Comparison of ENCODE assay signal across 8 cellular contexts in the genomic region with DNA sequence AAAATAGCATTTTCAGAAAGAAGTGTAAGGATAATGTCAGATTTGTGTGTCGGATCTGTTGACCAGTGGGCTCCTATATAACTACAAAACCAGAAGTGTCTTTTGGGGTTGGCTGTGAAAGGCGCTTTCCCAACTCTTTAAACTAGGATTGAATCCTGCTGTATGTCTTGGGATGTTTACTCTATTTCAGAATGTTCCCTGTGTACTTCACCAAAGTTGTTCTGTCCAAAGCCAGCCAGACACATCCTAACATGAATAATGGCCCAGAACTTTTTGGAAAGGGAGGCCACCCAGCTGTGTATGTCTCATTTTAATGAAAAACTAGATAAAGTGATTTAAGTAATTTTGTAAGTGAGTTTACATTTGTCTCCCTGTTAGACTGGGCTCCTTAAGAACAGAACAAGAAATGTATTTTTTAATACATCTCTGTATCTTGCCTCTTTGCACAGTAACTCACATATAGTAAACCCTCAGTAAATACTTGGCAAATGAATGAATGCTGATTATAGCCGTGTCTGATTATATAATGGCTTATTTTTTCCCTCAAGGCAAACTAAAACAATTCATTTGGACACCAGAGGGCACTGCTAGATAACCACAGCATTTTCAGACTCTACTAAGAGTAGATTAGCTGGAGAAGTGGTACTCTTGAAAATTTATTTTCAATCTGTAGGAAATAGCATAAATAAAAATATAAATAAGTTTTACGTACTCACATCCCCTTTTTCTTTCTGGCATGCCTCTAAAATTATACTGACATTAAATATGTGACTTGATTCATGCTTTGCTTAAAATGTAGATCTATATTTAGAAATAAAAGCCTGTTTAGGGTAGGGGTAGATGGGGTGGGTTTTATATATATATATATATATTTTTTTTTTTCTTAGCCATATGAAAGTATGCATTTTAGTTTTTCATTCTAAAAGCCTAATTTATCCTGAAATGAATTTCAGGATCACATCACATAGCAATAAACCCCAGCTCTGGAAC. TPM values are rescaled to one million over a fixed set of nuclear protein-coding genes. Genes with fewer than 3 reads are reported as not detected.
DNase-seq lines count a peak whose midpoint lies in the region; ATAC-seq and TF ChIP-seq lines count a peak whose summit lies in the region.

No MANE protein-coding gene starts in this region.

- TF ChIP-seq CTCF in C4-2B (conservative IDR thresholded peaks at IDR 0.05) (peak; percentile 89), SU-DHL-6 (IDR thresholded peaks at IDR 0.05; ENCODE audit: insufficient read depth, low read length, poor library complexity, severe bottlenecking) (peak; percentile 60), foreskin keratinocyte (conservative IDR thresholded peaks at IDR 0.05) (peak; percentile 93)

- H3K9ac ChIP-seq in SU-DHL-6 (ENCODE audit: low read length), result no peak overlapping the region

- no peaks in the 10 kb centered on the region for H3F3A ChIP-seq in SU-DHL-6 (ENCODE audit: insufficient read depth)

- ATAC-seq in GM18870 (IDR thresholded peaks at IDR 0.05; ENCODE audit: unreplicated experiment), result peak; percentile 69
- peak; percentile 38 for ATAC-seq in foreskin keratinocyte
- ATAC-seq in GM21619 (IDR thresholded peaks at IDR 0.05; ENCODE audit: unreplicated experiment), result no peak

- H3K4me2 ChIP-seq in SU-DHL-6 (ENCODE audit: low read depth, low read length, poor library complexity, severe bottlenecking), result no peak overlapping the region

- H3K27ac ChIP-seq in C4-2B, result no peak overlapping the region
- H3K27ac ChIP-seq in SU-DHL-6 (ENCODE audit: low read depth, low read length), result no peak overlapping the region
- H3K27ac ChIP-seq in foreskin keratinocyte, result no peak overlapping the region

- H3K79me2 ChIP-seq in SU-DHL-6 (ENCODE audit: insufficient read depth, low read length), result no peaks in the 10 kb centered on the region

- no peaks in the 10 kb centered on the region for H3K4me1 ChIP-seq in foreskin keratinocyte

- H3K27me3 ChIP-seq in SU-DHL-6 (ENCODE audit: low read length) (no peaks in the 10 kb centered on the region), foreskin keratinocyte (no peaks in the 10 kb centered on the region)

- no peak overlapping the region for H2AFZ ChIP-seq in SU-DHL-6 (ENCODE audit: low read depth, low read length, severe bottlenecking)

- DNase-seq in NCI-H146 treated with DMSO at 0.1 percent for 48 hours (lab: John Stamatoyannopoulos, UW; ENCODE audit: unreplicated experiment), result peak; percentile 60
- DNase-seq in foreskin keratinocyte, result peak in 1 of 2 donors; percentile 43
- DNase-seq in pons (ENCODE audit: low spot score), result peak; percentile 94
- DNase-seq in GOT3 (lab: John Stamatoyannopoulos, UW), result no peak

- no peaks in the 10 kb centered on the region for H3K36me3 ChIP-seq in SU-DHL-6 (ENCODE audit: low read length)

- no peaks in the 10 kb centered on the region for H4K20me1 ChIP-seq in SU-DHL-6 (ENCODE audit: low read depth, low read length)

- no peaks in the 10 kb centered on the region for H3K9me3 ChIP-seq in SU-DHL-6 (ENCODE audit: insufficient read depth, low read length)

- H3K4me3 ChIP-seq in SU-DHL-6 (ENCODE audit: insufficient read depth, low read length, poor library complexity, severe bottlenecking), result no peak overlapping the region

- no peaks in the 10 kb centered on the region for H3K9me2 ChIP-seq in SU-DHL-6 (replicated peaks; ENCODE audit: insufficient read depth, low read length)

RNA-seq across cellular contexts. Expression of gene TSEN15, which starts 23.8 kb away (rescaled TPM):
- 47.5 and 54.4 TPM in 2 replicates for total RNA-seq in foreskin keratinocyte
- 40.5 and 41.2 TPM in 2 replicates for polyA plus RNA-seq in foreskin keratinocyte

RNA-seq across cellular contexts. Expression of gene COLGALT2, which starts 37.8 kb away (rescaled TPM):
- 0.04 TPM in 1 of 2 replicates, not detected in the other for total RNA-seq in foreskin keratinocyte
- 0.01 TPM in 2 replicates for polyA plus RNA-seq in foreskin keratinocyte
